In the genomic region with DNA sequence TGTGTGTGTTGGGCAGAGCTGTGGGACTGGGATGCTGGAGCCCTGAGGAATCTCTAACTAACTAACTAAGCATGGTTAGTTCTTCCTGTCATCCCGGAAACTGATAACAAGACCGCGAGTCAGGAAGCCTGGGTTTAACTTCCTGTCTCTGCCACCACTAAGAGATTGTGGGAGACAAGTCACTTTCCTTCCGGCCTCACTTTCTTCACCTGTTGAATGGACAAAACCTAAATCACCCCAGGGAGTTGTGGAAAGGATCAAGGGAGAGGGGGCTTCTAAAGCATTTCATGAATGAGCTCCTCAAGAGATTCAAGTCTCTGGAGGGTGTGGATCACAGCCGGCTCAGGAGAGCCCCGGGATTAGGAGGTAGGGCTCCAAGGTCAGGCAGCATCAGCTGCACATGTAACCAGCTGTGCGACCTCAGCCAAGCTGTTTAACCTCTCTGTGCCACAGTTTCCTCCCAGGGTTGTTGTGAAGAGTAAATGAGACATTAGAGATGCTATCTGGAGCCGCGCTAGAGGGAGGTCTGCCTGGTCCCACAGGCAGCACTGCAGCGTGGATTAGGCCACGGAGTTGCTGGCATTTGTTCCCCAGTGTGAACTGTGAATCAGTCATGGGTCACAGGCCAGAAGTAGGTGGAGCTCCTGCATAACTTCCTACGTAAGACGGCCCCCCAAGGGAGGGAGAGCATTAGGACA, we compare ENCODE assay signal across 10 cellular contexts.
DNase-seq lines count a peak whose midpoint lies in the region; ATAC-seq, FAIRE-seq and TF ChIP-seq lines count a peak whose summit lies in the region.
"Had no signal": no experiment of that assay in that cellular context is flagged by ENCODE, and none has a peak within 500 bp of the region (broad histone marks: within the 10 kb centered on the region; RNA-seq: fewer than 3 reads in every experiment).

No MANE protein-coding gene starts in this region.

- H3K79me2 ChIP-seq in mesendoderm (ENCODE audit: control insufficient read depth, insufficient read depth, low read length), result no peaks in the 10 kb centered on the region

- H3K27me3 ChIP-seq in mesendoderm (ENCODE audit: insufficient read depth, low read length, poor library complexity), result no peaks in the 10 kb centered on the region

- peak overlapping the region; percentile 57 for H3K27ac Mint-ChIP-seq in activated naive CD8-positive, alpha-beta T cell treated with anti-CD3 and anti-CD28 coated beads for 36 hours

- no peak for TF ChIP-seq POLR2A in GM12891 (IDR thresholded peaks at IDR 0.05; ENCODE audit: low read depth, low read length)

- H3K79me1 ChIP-seq in mesendoderm (ENCODE audit: low read length), result no peaks in the 10 kb centered on the region

- peaks cover 21% of the 10 kb centered on the region for H3K27me3 Mint-ChIP-seq in activated naive CD8-positive, alpha-beta T cell treated with anti-CD3 and anti-CD28 coated beads for 36 hours

- H3K4me3 ChIP-seq in mesendoderm (ENCODE audit: low read length), result no peak overlapping the region

- H3K4me3 Mint-ChIP-seq in activated naive CD8-positive, alpha-beta T cell treated with anti-CD3 and anti-CD28 coated beads for 36 hours, result peak overlapping the region; percentile 63

- WGBS in mesendoderm (ENCODE audit: extremely low coverage, insufficient coverage, low lambda C conversion rate), result no CpG with 5 or more reads among the region's 13 CpGs

- no peak overlapping the region for H3K9ac ChIP-seq in mesendoderm (ENCODE audit: low read length)

- DNase-seq in GM12891 (ENCODE audit: insufficient read length, low spot score) (no peak), RKO (ENCODE audit: low spot score) (peak; percentile 31), mesendoderm (peak; percentile 44), G401 (ENCODE audit: low spot score) (no peak), germinal center (ENCODE audit: low spot score) (no peak), D341Med (ENCODE audit: low spot score) (no peak)
- no peak for DNase-seq in activated naive CD8-positive, alpha-beta T cell treated with anti-CD3 and anti-CD28 coated beads for 36 hours
- DNase-seq: NCI-H1436 had no signal

- H3K18ac ChIP-seq in mesendoderm (ENCODE audit: low read length), result no peak overlapping the region

- H3K4me2 ChIP-seq in mesendoderm (ENCODE audit: low read length), result no peak overlapping the region

- H3K4me1 ChIP-seq in mesendoderm (ENCODE audit: control insufficient read depth, low read depth, low read length), result no peaks in the 10 kb centered on the region

- H3K4me1 Mint-ChIP-seq in activated naive CD8-positive, alpha-beta T cell treated with anti-CD3 and anti-CD28 coated beads for 36 hours, result peaks cover 16% of the 10 kb centered on the region

- H3K56ac ChIP-seq in mesendoderm (ENCODE audit: low read length), result no peak overlapping the region

- H2BK120ac ChIP-seq in mesendoderm (ENCODE audit: low read depth, low read length), result no peak overlapping the region

- FAIRE-seq in GM12891 (lab: Jason Lieb, UNC), result peak; percentile 16
- FAIRE-seq: endometrium had no signal

- no peak overlapping the region for H3K4ac ChIP-seq in mesendoderm (ENCODE audit: low read depth, low read length)

- H4K8ac ChIP-seq in mesendoderm (ENCODE audit: low read depth, low read length), result no peak overlapping the region

- no peak overlapping the region for H3K27ac ChIP-seq in mesendoderm (ENCODE audit: low read depth, low read length)

- no peaks in the 10 kb centered on the region for H3K36me3 Mint-ChIP-seq in activated naive CD8-positive, alpha-beta T cell treated with anti-CD3 and anti-CD28 coated beads for 36 hours

- no peaks in the 10 kb centered on the region for H3K9me3 Mint-ChIP-seq in activated naive CD8-positive, alpha-beta T cell treated with anti-CD3 and anti-CD28 coated beads for 36 hours

- peak overlapping the region; percentile 84 for H3K23ac ChIP-seq in mesendoderm (ENCODE audit: low read length)

- no peak for ATAC-seq in HG02884 (IDR thresholded peaks at IDR 0.05; ENCODE audit: unreplicated experiment)

- H3K36me3 ChIP-seq in mesendoderm (ENCODE audit: control insufficient read depth, insufficient read depth, low read length), result no peaks in the 10 kb centered on the region

- H4K5ac ChIP-seq in mesendoderm (ENCODE audit: low read length), result no peak overlapping the region

- no peak overlapping the region for H2BK15ac ChIP-seq in mesendoderm (replicated peaks; ENCODE audit: low read depth)

- no peak overlapping the region for H2AK5ac ChIP-seq in mesendoderm (ENCODE audit: low read length)

- no peak overlapping the region for H2BK5ac ChIP-seq in mesendoderm (ENCODE audit: low read length)

- in situ Hi-C loops in G401 (cut with HindIII; ENCODE audit: low sequenced_read_pairs), result no loop called here

TF ChIP-seq in GM12891, 5 proteins besides CTCF, POLR2A, EP300 and RAD21:
- no peak for TF ChIP-seq POU2F2 (IDR thresholded peaks at IDR 0.05; ENCODE audit: low read depth, low read length)
- TF ChIP-seq TAF1 (IDR thresholded peaks at IDR 0.05; ENCODE audit: low read depth, low read length), result no peak
- TF ChIP-seq SPI1 (IDR thresholded peaks at IDR 0.05; ENCODE audit: low read depth, low read length), result no peak
- no peak for TF ChIP-seq POLR2AphosphoS5 (IDR thresholded peaks at IDR 0.05; ENCODE audit: low read depth, low read length)
- TF ChIP-seq PAX5 (IDR thresholded peaks at IDR 0.05; ENCODE audit: insufficient read depth, low read length, severe bottlenecking), result no peak

Comparison
In these comparisons a context has a peak if more than half of its experiments do, and no peak if none do; other contexts are left out.
1. DNase-seq: peak in RKO (single experiment) and mesendoderm (single experiment); none in GM12891 (single experiment), activated naive CD8-positive, alpha-beta T cell treated with anti-CD3 and anti-CD28 coated beads for 36 hours (single experiment), G401 (single experiment), germinal center (single experiment) and D341Med (single experiment).